8 cellular contexts compared by ENCODE assay signal in genomic region chr7:32347244-32347828, GRCh38.
DNase-seq lines count a peak whose midpoint lies in the region; ATAC-seq and TF ChIP-seq lines count a peak whose summit lies in the region.

No MANE protein-coding gene starts in this region.

- H3K4me1 Mint-ChIP-seq in activated T-cell treated with anti-CD3 and anti-CD28 coated beads, Interleukin-2, amount 50 U/mL, for 4 hours (ENCODE audit: low read depth), result no peaks in the 10 kb centered on the region
- H3K4me1 Mint-ChIP-seq in activated CD8-positive, alpha-beta T cell treated with anti-CD3 and anti-CD28 coated beads for 36 hours (ENCODE audit: low read depth), result no peaks in the 10 kb centered on the region

- intact Hi-C loops in activated CD8-positive, alpha-beta T cell treated with anti-CD3 and anti-CD28 coated beads for 36 hours (cut with micrococcal nuclease), result loop anchor here (5.0 kb wide), 1 partner anchor 135 kb away; no protein-coding TSS in a partner anchor

- DNase-seq in activated T-cell treated with anti-CD3 and anti-CD28 coated beads for 1 hour (ENCODE audit: low read depth), result peak; percentile 1
- DNase-seq in activated T-cell treated with anti-CD3 and anti-CD28 coated beads, Interleukin-2, amount 50 U/mL, for 4 hours, result no peak
- DNase-seq in HT1080 (ENCODE audit: low read depth), result peak; percentile 10
- peak; percentile 54 for DNase-seq in activated CD8-positive, alpha-beta T cell treated with anti-CD3 and anti-CD28 coated beads for 36 hours
- DNase-seq in lung microvascular endothelial cell (ENCODE audit: low read depth in 2 of 2), result peak; percentile 31 to 32
- no peak for DNase-seq in SIG-M5 treated with dmso at 0.1 percent for 504 hours (lab: John Stamatoyannopoulos, UW; ENCODE audit: unreplicated experiment)
- DNase-seq in T1000 (lab: John Stamatoyannopoulos, UW), result no peak

- H3K27me3 Mint-ChIP-seq in activated T-cell treated with anti-CD3 and anti-CD28 coated beads, Interleukin-2, amount 50 U/mL, for 4 hours (ENCODE audit: low read depth), result no peaks in the 10 kb centered on the region
- no peaks in the 10 kb centered on the region for H3K27me3 Mint-ChIP-seq in activated CD8-positive, alpha-beta T cell treated with anti-CD3 and anti-CD28 coated beads for 36 hours

- H3K36me3 Mint-ChIP-seq in activated T-cell treated with anti-CD3 and anti-CD28 coated beads, Interleukin-2, amount 50 U/mL, for 4 hours (ENCODE audit: insufficient read depth), result no peaks in the 10 kb centered on the region
- no peaks in the 10 kb centered on the region for H3K36me3 Mint-ChIP-seq in activated CD8-positive, alpha-beta T cell treated with anti-CD3 and anti-CD28 coated beads for 36 hours (ENCODE audit: low read depth)

- POLR2A ChIA-PET in activated CD8-positive, alpha-beta T cell treated with anti-CD3 and anti-CD28 coated beads for 36 hours (lab: Charles Lee), result interaction anchor here (1.1 kb wide), 1 partner anchor 32 kb away, joined by 3 read pairs; no protein-coding TSS in a partner anchor

- no peak overlapping the region for H3K27ac Mint-ChIP-seq in activated CD8-positive, alpha-beta T cell treated with anti-CD3 and anti-CD28 coated beads for 36 hours

- H3K9me3 Mint-ChIP-seq in activated T-cell treated with anti-CD3 and anti-CD28 coated beads, Interleukin-2, amount 50 U/mL, for 4 hours, result no peaks in the 10 kb centered on the region
- H3K9me3 Mint-ChIP-seq in activated CD8-positive, alpha-beta T cell treated with anti-CD3 and anti-CD28 coated beads for 36 hours, result no peaks in the 10 kb centered on the region

- peak; percentile 84 for TF ChIP-seq CTCF in activated CD8-positive, alpha-beta T cell treated with anti-CD3 and anti-CD28 coated beads for 36 hours (IDR thresholded peaks at IDR 0.05)

- no peak overlapping the region for H3K4me3 Mint-ChIP-seq in activated T-cell treated with anti-CD3 and anti-CD28 coated beads, Interleukin-2, amount 50 U/mL, for 4 hours
- no peak overlapping the region for H3K4me3 Mint-ChIP-seq in activated CD8-positive, alpha-beta T cell treated with anti-CD3 and anti-CD28 coated beads for 36 hours

- CTCF ChIA-PET in activated CD8-positive, alpha-beta T cell treated with anti-CD3 and anti-CD28 coated beads for 36 hours (lab: Charles Lee), result interaction anchor here (0.7 to 2.2 kb wide), 10 partner anchors 8 to 1213 kb away, joined by 3 to 27 read pairs (median 4); no protein-coding TSS in a partner anchor

- ATAC-seq in activated T-cell treated with anti-CD3 and anti-CD28 coated beads, Interleukin-2, amount 50 U/mL, for 4 hours, result no peak
- no peak for ATAC-seq in activated CD8-positive, alpha-beta T cell treated with anti-CD3 and anti-CD28 coated beads for 36 hours
- ATAC-seq in HG02588 (IDR thresholded peaks at IDR 0.05; ENCODE audit: unreplicated experiment), result no peak

Comparison
In these comparisons a context has a peak if more than half of its experiments do, and no peak if none do; other contexts are left out.
1. DNase-seq: peak in activated T-cell treated with anti-CD3 and anti-CD28 coated beads for 1 hour (single experiment), HT1080 (single experiment), activated CD8-positive, alpha-beta T cell treated with anti-CD3 and anti-CD28 coated beads for 36 hours (single experiment) and lung microvascular endothelial cell (2 of 2); none in activated T-cell treated with anti-CD3 and anti-CD28 coated beads, Interleukin-2, amount 50 U/mL, for 4 hours (single experiment), SIG-M5 treated with dmso at 0.1 percent for 504 hours (single experiment) and T1000 (single experiment).